ENCODE assay signal across 8 cellular contexts in genomic region chr19:14632286-14632685, GRCh38. TPM values are rescaled to one million over a fixed set of nuclear protein-coding genes. Genes with fewer than 3 reads are reported as not detected.
DNase-seq lines count a peak whose midpoint lies in the region; ATAC-seq, FAIRE-seq and TF ChIP-seq lines count a peak whose summit lies in the region.

No MANE protein-coding gene starts in this region.

- H3K27me3 ChIP-seq in A673 (replicated peaks; ENCODE audit: insufficient read depth, low read depth, low read length, poor library complexity) (no peaks in the 10 kb centered on the region), OCI-LY3 (ENCODE audit: low read depth, low read length) (no peaks in the 10 kb centered on the region), body of pancreas (no peaks in the 10 kb centered on the region), dorsolateral prefrontal cortex (peaks cover 0 to 6% (median 0%) of the 10 kb centered on the region in 45 donors)
- no peaks in the 10 kb centered on the region for H3K27me3 ChIP-seq in effector memory CD4-positive, alpha-beta T cell (replicated peaks; ENCODE audit: control insufficient read depth, insufficient read depth, low read length, poor library complexity, severe bottlenecking)

- no peaks in the 10 kb centered on the region for H4K20me1 ChIP-seq in OCI-LY3 (ENCODE audit: insufficient read depth, low read length)

- TF ChIP-seq POLR2A in erythroblast (IDR thresholded peaks at IDR 0.05; ENCODE audit: low read length) (no peak), body of pancreas (IDR thresholded peaks at IDR 0.05) (no peak)

- H3K27ac ChIP-seq in A673 (ENCODE audit: low read depth, low read length, poor library complexity, severe bottlenecking) (no peak overlapping the region), OCI-LY3 (ENCODE audit: low read length) (no peak overlapping the region), body of pancreas (no peak overlapping the region), dorsolateral prefrontal cortex (no peak overlapping the region)
- H3K27ac ChIP-seq in effector memory CD4-positive, alpha-beta T cell (ENCODE audit: insufficient read depth, low read length, poor library complexity, severe bottlenecking): no peak overlapping the region

- H2AFZ ChIP-seq in OCI-LY3 (ENCODE audit: low read depth, low read length): peak overlapping the region; percentile 75

- CTCF ChIA-PET in A673 (lab: Charles Lee): interaction anchor here (0.6 kb wide), 1 partner anchor 73 kb away, joined by 4 read pairs; no protein-coding TSS in a partner anchor

- BruUV-seq in A673 (replicated peaks; lab: Mats Ljungman, UMichigan): no TSS peak

- peak; percentile 82 for FAIRE-seq in GM18507 (lab: Jason Lieb, UNC)

- ATAC-seq in body of pancreas (no peak), HG03039 (IDR thresholded peaks at IDR 0.05; ENCODE audit: unreplicated experiment) (no peak)

- whole genome bisulfite sequencing in body of pancreas, 2 donors: 5 to 15% methylated on average over 1 of the region's 1 CpG

- TF ChIP-seq CTCF in A673 (conservative IDR thresholded peaks at IDR 0.05; ENCODE audit: low read depth, low read length): no peak
- no peak for TF ChIP-seq CTCF in OCI-LY3 (IDR thresholded peaks at IDR 0.05; ENCODE audit: low read depth, low read length)
- no peak for TF ChIP-seq CTCF in body of pancreas (IDR thresholded peaks at IDR 0.05)
- no peak for TF ChIP-seq CTCF in dorsolateral prefrontal cortex (IDR thresholded peaks at IDR 0.05 in 54 of 56, conservative IDR thresholded peaks at IDR 0.05 in 2 of 56; ENCODE audit: low read depth in 1 of 56, partially characterized antibody in 56 of 56)

- no peaks in the 10 kb centered on the region for H3K79me2 ChIP-seq in OCI-LY3 (ENCODE audit: low read length)

- no peak overlapping the region for H3K9ac ChIP-seq in OCI-LY3 (ENCODE audit: low read length)

- POLR2A ChIA-PET in A673 (lab: Charles Lee; ENCODE audit: low non-redundant PET): no interaction called here

- H3K4me3 ChIP-seq in A673 (ENCODE audit: low read depth, low read length, poor library complexity, severe bottlenecking) (no peak overlapping the region), OCI-LY3 (ENCODE audit: low read length) (no peak overlapping the region), body of pancreas (no peak overlapping the region), dorsolateral prefrontal cortex (no peak overlapping the region)
- H3K4me3 ChIP-seq in effector memory CD4-positive, alpha-beta T cell (ENCODE audit: insufficient read depth, low read depth, low read length, poor library complexity, severe bottlenecking): no peak overlapping the region

- no peaks in the 10 kb centered on the region for H3K9me3 ChIP-seq in A673 (ENCODE audit: low read depth, low read length, poor library complexity, severe bottlenecking)
- H3K9me3 ChIP-seq in OCI-LY3 (ENCODE audit: insufficient read depth, low read length): peaks cover 6% of the 10 kb centered on the region; the same call in 1 of the 2 replicates
- H3K9me3 ChIP-seq in effector memory CD4-positive, alpha-beta T cell (ENCODE audit: control insufficient read depth, low read length): peaks cover 6% of the 10 kb centered on the region
- H3K9me3 ChIP-seq in body of pancreas: peaks cover 0 to under 1% (median 0%) of the 10 kb centered on the region in 3 donors

- H3K4me1 ChIP-seq in A673 (ENCODE audit: insufficient read depth, low read length, poor library complexity, severe bottlenecking) (no peaks in the 10 kb centered on the region), OCI-LY3 (ENCODE audit: low read length) (peaks cover 2% of the 10 kb centered on the region; the same call in 1 of the 2 replicates), body of pancreas (no peaks in the 10 kb centered on the region)
- no peaks in the 10 kb centered on the region for H3K4me1 ChIP-seq in effector memory CD4-positive, alpha-beta T cell (ENCODE audit: control insufficient read depth, insufficient read depth, low read length, poor library complexity, severe bottlenecking)

- DNase-seq in A673 (ENCODE audit: low spot score) (peak; percentile 65), GM18507 (ENCODE audit: extremely low spot score, insufficient read length, low read depth) (no peak), erythroblast (lab: John Stamatoyannopoulos, UW) (peak; percentile 25 to 48), body of pancreas (no peak), dorsolateral prefrontal cortex (no peak)
- no peak for DNase-seq in effector memory CD4-positive, alpha-beta T cell

- intact Hi-C loops in A673 (cut with micrococcal nuclease; ENCODE audit: unreplicated experiment) (no loop called here), body of pancreas (cut with DNase I) (no loop called here), dorsolateral prefrontal cortex (cut with DNase I) (no loop called here)

- H3K4me2 ChIP-seq in OCI-LY3 (ENCODE audit: low read length): 0 out of 2 replicates have a peak overlapping the region, but pooled peaks have one; percentile 16

- no peaks in the 10 kb centered on the region for H3K36me3 ChIP-seq in A673 (ENCODE audit: insufficient read depth, low read length, poor library complexity, severe bottlenecking)
- peaks cover 4% of the 10 kb centered on the region for H3K36me3 ChIP-seq in OCI-LY3 (replicated peaks; ENCODE audit: low read depth, low read length)
- H3K36me3 ChIP-seq in effector memory CD4-positive, alpha-beta T cell (ENCODE audit: control insufficient read depth, insufficient read depth, low read length): no peaks in the 10 kb centered on the region
- H3K36me3 ChIP-seq in body of pancreas (replicated peaks in 1 of 2; ENCODE audit: insufficient read depth in 1 of 2, low read depth in 2 of 2): no peaks in the 10 kb centered on the region

RNA-seq across cellular contexts. Expression of gene ADGRE3, which starts 42.4 kb away (rescaled TPM):
- total RNA-seq in A673 (2021) (not detected in 2 replicates), body of pancreas (not detected), dorsolateral prefrontal cortex (1 to 10 TPM in 1 of 120 experiments, under 1 TPM in 14, not detected in 105; 0.19 to 1.5 (median 0.31) TPM)

RNA-seq across cellular contexts. Expression of gene CLEC17A, which starts 49.4 kb away (rescaled TPM):
- not detected in 2 replicates for total RNA-seq in A673 (2021)
- total RNA-seq in body of pancreas: not detected
- 1 to 10 TPM in 29 of 120 experiments, under 1 TPM in 70, not detected in 21; 0.20 to 3.3 (median 0.75) TPM for total RNA-seq in dorsolateral prefrontal cortex

RNA-seq across cellular contexts. Expression of gene ZNF333, which starts 57.6 kb away (rescaled TPM):
- 19.2 TPM in 2 replicates for total RNA-seq in A673 (2021)
- 10 to 100 TPM; 14.2 to 18.2 TPM for total RNA-seq in body of pancreas
- total RNA-seq in dorsolateral prefrontal cortex: 10 to 100 TPM; 21.3 to 44.2 (median 30.8) TPM

Comparison
In these comparisons a context has a peak if more than half of its experiments do, and no peak if none do; other contexts are left out.
1. DNase-seq: peak in A673 (single experiment) and erythroblast (2 of 2); none in GM18507 (single experiment), effector memory CD4-positive, alpha-beta T cell (0 of 3), body of pancreas (0 of 4) and dorsolateral prefrontal cortex (0 of 10).